Comparison of ENCODE assay signal across 17 cellular contexts in the genomic region with DNA sequence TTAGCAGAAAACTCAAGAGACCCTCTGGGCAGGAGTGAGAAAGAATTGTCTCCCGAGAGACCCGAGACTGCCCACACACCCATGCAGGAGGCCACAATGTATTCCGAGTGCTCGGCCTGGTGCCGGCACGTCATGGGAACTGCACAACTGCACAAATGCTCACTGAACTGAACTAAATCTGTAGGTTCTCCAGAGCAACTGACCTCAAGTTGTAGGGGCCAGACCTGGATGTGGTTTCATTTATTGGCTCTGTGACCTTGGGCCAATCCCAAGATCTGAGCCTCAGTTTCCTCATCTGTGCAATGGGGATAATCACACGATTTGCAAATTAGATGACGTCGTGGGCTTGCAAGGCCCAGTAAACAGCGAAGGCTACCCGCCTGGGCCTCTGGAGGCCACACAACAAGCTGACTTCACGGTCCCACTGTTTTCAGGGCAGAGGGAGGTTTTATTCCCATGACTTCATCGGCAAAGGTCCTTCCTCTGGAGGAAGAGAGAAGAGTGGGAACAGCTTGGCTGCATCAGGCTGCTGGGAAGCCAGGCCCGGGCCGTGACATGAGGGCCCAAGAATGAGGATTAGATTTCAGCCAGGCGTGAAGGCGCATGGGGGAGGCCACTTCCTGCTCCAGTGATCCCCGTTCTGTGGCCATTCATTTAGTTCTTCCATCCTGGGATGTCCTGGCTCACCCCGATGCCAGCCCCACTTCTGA. TPM values are rescaled to one million over a fixed set of nuclear protein-coding genes. Genes with fewer than 3 reads are reported as not detected.
A peak's percentile ranks its signal among the peaks of the same experiment; 100 is the strongest.
DNase-seq lines count a peak whose midpoint lies in the region; ATAC-seq, FAIRE-seq and TF ChIP-seq lines count a peak whose summit lies in the region.
"Had no signal": no experiment of that assay in that cellular context is flagged by ENCODE, and none has a peak within 500 bp of the region (broad histone marks: within the 10 kb centered on the region; RNA-seq: fewer than 3 reads in every experiment).

No MANE protein-coding gene starts in this region.

- peaks cover 20 to 60% (median 45%) of the 10 kb centered on the region in 3 donors for H3K4me1 ChIP-seq in skeletal muscle tissue (ENCODE audit: control insufficient read depth in 3 of 3, insufficient read depth in 3 of 3, low read length in 3 of 3)

- H3K9ac ChIP-seq in skeletal muscle tissue (ENCODE audit: low read depth in 1 of 3, low read length in 3 of 3): peak overlapping the region in 1 of 3 donors; percentile 33

- DNase-seq in HK-2 (ENCODE audit: unreplicated experiment) (peak; percentile 93), dedifferentiated amniotic fluid mesenchymal stem cell (ENCODE audit: extremely low spot score) (peak; percentile 84), kidney glomerular epithelial cell (lab: John Stamatoyannopoulos, UW) (peak; percentile 98), GM12892 (ENCODE audit: insufficient read length) (no peak), occipital lobe (lab: John Stamatoyannopoulos, UW) (no peak)
- no peak for DNase-seq in activated CD4-positive, CD25-positive, alpha-beta regulatory T cell (lab: John Stamatoyannopoulos, UW)
- DNase-seq: activated CD8-positive, alpha-beta memory T cell treated with anti-CD3 and anti-CD28 coated beads, Interleukin-2, amount 10 ng/mL, durations not matched to agents 7 days and 5 days; COR-L47; mammary epithelial cell; MV-4-11; NCI-H226; substantia nigra had no signal

- TF ChIP-seq POLR2A in GM12892 (IDR thresholded peaks at IDR 0.05; ENCODE audit: low read depth, low read length): no peak

- FAIRE-seq in GM12892 (lab: Jason Lieb, UNC): no peak

- no peaks in the 10 kb centered on the region for H3K9me3 ChIP-seq in skeletal muscle tissue (ENCODE audit: control insufficient read depth in 3 of 3, low read length in 3 of 3)

- no peak overlapping the region for H3K4me3 ChIP-seq in skeletal muscle tissue (ENCODE audit: low read length in 3 of 3)

- H3K36me3 ChIP-seq in skeletal muscle tissue (ENCODE audit: control insufficient read depth in 3 of 3, insufficient read depth in 3 of 3, low read length in 3 of 3): peaks cover 2 to 7% (median 3%) of the 10 kb centered on the region in 3 donors

- no peak for ATAC-seq in GM19397 (IDR thresholded peaks at IDR 0.05; ENCODE audit: unreplicated experiment)
- ATAC-seq: activated CD8-positive, alpha-beta memory T cell treated with anti-CD3 and anti-CD28 coated beads, Interleukin-2, amount 10 ng/mL, durations not matched to agents 7 days and 5 days; activated naive CD4-positive, alpha-beta T cell treated with anti-CD3 and anti-CD28 coated beads, Interleukin-2, amount 50 U/mL, for 72 hours had no signal

- H3K27ac ChIP-seq in skeletal muscle tissue (ENCODE audit: low read depth, low read length): peak overlapping the region; percentile 16

- peaks cover 6 to 13% (median 11%) of the 10 kb centered on the region in 3 donors for H3K27me3 ChIP-seq in skeletal muscle tissue (ENCODE audit: control insufficient read depth in 3 of 3, insufficient read depth in 3 of 3, low read length in 3 of 3)

RNA-seq across cellular contexts. Expression of a gene that starts 3.6 kb away (rescaled TPM):
- total RNA-seq in skeletal muscle tissue: 4.2 TPM
- not detected for polyA plus RNA-seq in GM12892 (2012; ENCODE audit: missing spikeins)
- total RNA-seq in occipital lobe: 1.6 TPM
- total RNA-seq: activated CD8-positive, alpha-beta memory T cell treated with anti-CD3 and anti-CD28 coated beads, Interleukin-2, amount 10 ng/mL, durations not matched to agents 7 days and 5 days had no signal

RNA-seq across cellular contexts. Expression of a gene that starts 16.7 kb away (rescaled TPM):
- total RNA-seq in skeletal muscle tissue (18.3 TPM), occipital lobe (0.16 TPM)
- polyA plus RNA-seq in GM12892 (2012; ENCODE audit: missing spikeins): not detected
- total RNA-seq: activated CD8-positive, alpha-beta memory T cell treated with anti-CD3 and anti-CD28 coated beads, Interleukin-2, amount 10 ng/mL, durations not matched to agents 7 days and 5 days; activated naive CD4-positive, alpha-beta T cell treated with anti-CD3 and anti-CD28 coated beads, Interleukin-2, amount 50 U/mL, for 72 hours; dermis microvascular lymphatic vessel endothelial cell; pulmonary artery endothelial cell had no signal

RNA-seq across cellular contexts. Expression of a gene that starts 48.3 kb away (rescaled TPM):
- total RNA-seq in skeletal muscle tissue: 33.4 TPM
- polyA plus RNA-seq in GM12892 (2012; ENCODE audit: missing spikeins): 31.2 TPM
- 78.3 TPM for total RNA-seq in occipital lobe

RNA-seq across cellular contexts. Expression of a gene that starts 55.1 kb away (rescaled TPM):
- total RNA-seq in skeletal muscle tissue: 1.6 TPM
- polyA plus RNA-seq in GM12892 (2012; ENCODE audit: missing spikeins): 0.61 TPM
- total RNA-seq in occipital lobe: 0.16 TPM
- total RNA-seq: dermis microvascular lymphatic vessel endothelial cell had no signal
- polyA plus RNA-seq: mammary epithelial cell had no signal

Comparison
In these comparisons a context has a peak if more than half of its experiments do, and no peak if none do; other contexts are left out.
1. DNase-seq: peak in HK-2 (single experiment), dedifferentiated amniotic fluid mesenchymal stem cell (single experiment) and kidney glomerular epithelial cell (single experiment); none in GM12892 (single experiment), activated CD4-positive, CD25-positive, alpha-beta regulatory T cell (0 of 4) and occipital lobe (single experiment).
2. RNA of a gene that starts 16.7 kb away (total RNA-seq): 18.3 TPM in skeletal muscle tissue (single experiment); 0.16 TPM in occipital lobe (single experiment); every median in the first group is over 10 times any median in the second.